Comparison of ENCODE assay signal across 1 cellular context in genomic region chr10:69731698-69732097, GRCh38.
TF ChIP-seq lines count a peak whose summit lies in the region.

No MANE protein-coding gene starts in this region.

TF ChIP-seq in H1, 55 proteins besides CTCF, POLR2A, EP300 and RAD21 (continued from another document):
- TF ChIP-seq ATF3 (IDR thresholded peaks at IDR 0.05; ENCODE audit: insufficient read depth, low read depth, low read length) (no peak), CREB1 (IDR thresholded peaks at IDR 0.05) (no peak), GTF2F1 (IDR thresholded peaks at IDR 0.05; ENCODE audit: borderline replicate concordance, low read depth, low read length) (no peak), ATF2 (IDR thresholded peaks at IDR 0.05; ENCODE audit: low read length) (no peak), SP1 (IDR thresholded peaks at IDR 0.05; ENCODE audit: low read depth, low read length) (no peak), SIX5 (IDR thresholded peaks at IDR 0.05; ENCODE audit: low read depth, low read length) (no peak), CHD2 (IDR thresholded peaks at IDR 0.05; ENCODE audit: low read length) (no peak), SRF (IDR thresholded peaks at IDR 0.05; ENCODE audit: low read depth, low read length) (no peak), JUN (IDR thresholded peaks at IDR 0.05; ENCODE audit: low read depth, low read length) (no peak), YY1 (IDR thresholded peaks at IDR 0.05; ENCODE audit: low read depth, low read length) (no peak)
